In genomic region chr4:170088686-170089085, GRCh38 we compare ENCODE assay signal across 8 cellular contexts. TPM values are rescaled to one million over a fixed set of nuclear protein-coding genes. Genes with fewer than 3 reads are reported as not detected.
DNase-seq lines count a peak whose midpoint lies in the region; TF ChIP-seq lines count a peak whose summit lies in the region.
"Had no signal": no experiment of that assay in that cellular context is flagged by ENCODE, and none has a peak within 500 bp of the region (broad histone marks: within the 10 kb centered on the region; RNA-seq: fewer than 3 reads in every experiment).

No MANE protein-coding gene starts in this region.

- H3K9ac ChIP-seq in iPS-18a (ENCODE audit: low read length): peak overlapping the region; percentile 90
- no peak overlapping the region for H3K9ac ChIP-seq in smooth muscle cell (ENCODE audit: low read depth)

- peaks cover 2% of the 10 kb centered on the region for H3K79me2 ChIP-seq in smooth muscle cell (ENCODE audit: low read depth)

- 37% methylated on average over 2 of the region's 2 CpGs for WGBS in smooth muscle cell (ENCODE audit: low lambda C conversion rate)

- H3K9me3 Mint-ChIP-seq in HFFc6: no peaks in the 10 kb centered on the region

- peak overlapping the region; percentile 99 for H2AFZ ChIP-seq in smooth muscle cell (ENCODE audit: low read depth)

- no peak overlapping the region for H3K27ac ChIP-seq in iPS-18a (ENCODE audit: low read length)
- no peak overlapping the region for H3K27ac ChIP-seq in smooth muscle cell (ENCODE audit: low read depth)

- H4K20me1 ChIP-seq in smooth muscle cell (ENCODE audit: low read depth): no peaks in the 10 kb centered on the region

- DNase-seq in HFFc6 (no peak), SK-N-DZ (ENCODE audit: low spot score) (peak; percentile 45), smooth muscle cell (lab: John Stamatoyannopoulos, UW; ENCODE audit: unreplicated experiment) (no peak), nucleus accumbens (lab: John Stamatoyannopoulos, UW) (no peak), superior temporal gyrus (ENCODE audit: extremely low spot score) (no peak), iPS-NIHi7 (ENCODE audit: extremely low spot score) (no peak)

- TF ChIP-seq CTCF in HFFc6 (IDR thresholded peaks at IDR 0.05) (no peak), smooth muscle cell (IDR thresholded peaks at IDR 0.05; ENCODE audit: borderline replicate concordance, insufficient read depth, poor library complexity, severe bottlenecking) (no peak)

- peak overlapping the region; percentile 90 for H3K4me3 ChIP-seq in iPS-18a (ENCODE audit: low read length)
- H3K4me3 ChIP-seq in smooth muscle cell: peak overlapping the region; percentile 76

- H3K36me3 Mint-ChIP-seq in HFFc6 (ENCODE audit: low read depth): peaks cover 19% of the 10 kb centered on the region

- H3K36me3 ChIP-seq in iPS-18a (ENCODE audit: control insufficient read depth, low read depth, low read length) (peaks cover 35% of the 10 kb centered on the region), smooth muscle cell (ENCODE audit: low read depth) (peaks cover 12% of the 10 kb centered on the region)
- H3K36me3 ChIP-seq: adrenal gland had no signal

- peaks cover 24% of the 10 kb centered on the region for H3K4me1 Mint-ChIP-seq in HFFc6 (ENCODE audit: low read depth)

- peaks cover 6% of the 10 kb centered on the region for H3F3A ChIP-seq in smooth muscle cell (ENCODE audit: low read depth)

- H3K9me3 ChIP-seq in iPS-18a (ENCODE audit: control insufficient read depth, low read depth, low read length) (no peaks in the 10 kb centered on the region), smooth muscle cell (replicated peaks; ENCODE audit: low read depth) (no peaks in the 10 kb centered on the region)
- H3K9me3 ChIP-seq: adrenal gland had no signal

- H3K27me3 ChIP-seq in iPS-18a (ENCODE audit: control insufficient read depth, insufficient read depth, low read length) (peaks cover 6% of the 10 kb centered on the region), smooth muscle cell (ENCODE audit: low read depth) (no peaks in the 10 kb centered on the region)
- H3K27me3 ChIP-seq: adrenal gland had no signal

- H3K4me3 Mint-ChIP-seq in HFFc6: peak overlapping the region; percentile 97

- H3K4me1 ChIP-seq in iPS-18a (ENCODE audit: control insufficient read depth, low read depth, low read length) (peaks cover 13% of the 10 kb centered on the region), smooth muscle cell (ENCODE audit: low read depth) (peaks cover 16% of the 10 kb centered on the region)

- H3K27me3 Mint-ChIP-seq in HFFc6 (ENCODE audit: insufficient read depth): no peaks in the 10 kb centered on the region; the same call in 1 of the 2 replicates

- no peak overlapping the region for H3K27ac Mint-ChIP-seq in HFFc6

- H3K4me2 ChIP-seq in smooth muscle cell: peak overlapping the region; percentile 99

RNA-seq across cellular contexts. Expression of gene AADAT, which starts 1.1 kb away (rescaled TPM):
- 1 to 10 TPM; 5.6 to 6.6 (median 6.0) TPM for total RNA-seq in HFFc6 (2021; fragmentation: NEBNext Ultra II Directional; extraction: Animal tissue kit (Norgen Biotek cat#: 25700))
- 13.6 and 13.9 TPM in 2 replicates for polyA plus RNA-seq in SK-N-DZ (2014; cell fraction: cytosol; rRNA removed)
- polyA plus RNA-seq in SK-N-DZ (2014; cell fraction: nucleus; rRNA removed): 31.2 and 53.8 TPM in 2 replicates
- total RNA-seq in smooth muscle cell: 13.4 and 16.4 TPM in 2 replicates
- polyA plus RNA-seq in smooth muscle cell: 17.0 and 18.8 TPM in 2 replicates
